ENCODE assay signal across 8 cellular contexts in the genomic region with DNA sequence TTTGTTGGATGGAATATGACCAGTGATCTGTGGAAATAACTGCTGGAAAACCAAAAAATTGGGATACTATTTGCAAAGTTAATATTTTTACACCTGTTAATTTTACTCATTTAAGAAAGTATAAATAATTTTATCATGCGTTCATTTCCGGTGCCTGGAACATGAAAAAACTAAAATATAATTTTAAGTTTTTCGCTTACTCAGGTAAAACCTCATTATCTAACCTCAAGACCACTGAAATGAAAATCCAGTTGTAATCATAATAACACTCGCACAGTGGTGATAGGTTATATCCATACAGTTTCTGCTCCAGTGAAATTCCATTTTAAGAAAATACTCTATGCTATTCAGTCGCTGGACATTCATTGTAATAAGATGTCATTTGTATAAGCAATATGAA.
"Had no signal": no experiment of that assay in that cellular context is flagged by ENCODE, and none has a peak within 500 bp of the region (broad histone marks: within the 10 kb centered on the region; RNA-seq: fewer than 3 reads in every experiment).

No MANE protein-coding gene starts in this region.

- DNase-seq: GDM1, GF-D8 had no signal

- ATAC-seq: GM12878 had no signal

- H3K4me3 ChIP-seq: GM12878 had no signal

- FAIRE-seq: G401.6, GM12878, GM12891, GM12892, GM18507, GM19239 had no signal
